In genomic region chr6:110590821-110591351, GRCh38 we compare ENCODE assay signal across 13 cellular contexts.
A peak's percentile ranks its signal among the peaks of the same experiment; 100 is the strongest.
DNase-seq lines count a peak whose midpoint lies in the region; ATAC-seq, FAIRE-seq and TF ChIP-seq lines count a peak whose summit lies in the region.
"Had no signal": no experiment of that assay in that cellular context is flagged by ENCODE, and none has a peak within 500 bp of the region (broad histone marks: within the 10 kb centered on the region; RNA-seq: fewer than 3 reads in every experiment).

No MANE protein-coding gene starts in this region.

- intact Hi-C loops in upper lobe of right lung (cut with DNase I) = no loop called here

- no peaks in the 10 kb centered on the region for H3K27me3 Mint-ChIP-seq in T-helper 2 cell treated with Interferon-gamma antibody and Interleukin-4, amounts not matched to agents 5 μg/mL and 100 μg/mL, for 36 hours (ENCODE audit: low read depth)

- no peak for ATAC-seq in upper lobe of right lung
- no peak for ATAC-seq in GM21381 (IDR thresholded peaks at IDR 0.05; ENCODE audit: unreplicated experiment)
- ATAC-seq in HG03469 (IDR thresholded peaks at IDR 0.05; ENCODE audit: unreplicated experiment) = no peak
- ATAC-seq: CD8-positive, alpha-beta T cell; naive thymus-derived CD4-positive, alpha-beta T cell had no signal

- peaks cover 31% of the 10 kb centered on the region for H3K4me1 Mint-ChIP-seq in T-helper 2 cell treated with Interferon-gamma antibody and Interleukin-4, amounts not matched to agents 5 μg/mL and 100 μg/mL, for 36 hours (ENCODE audit: low read depth)

- no peak overlapping the region for H3K4me3 Mint-ChIP-seq in T-helper 2 cell treated with Interferon-gamma antibody and Interleukin-4, amounts not matched to agents 5 μg/mL and 100 μg/mL, for 36 hours
- H3K4me3 Mint-ChIP-seq: CD8-positive, alpha-beta T cell; naive thymus-derived CD4-positive, alpha-beta T cell had no signal

- H3K27ac ChIP-seq in upper lobe of right lung = no peak overlapping the region
- H3K27ac ChIP-seq: skin epidermis had no signal

- peak; percentile 64 for FAIRE-seq in GM19239 (lab: Jason Lieb, UNC)
- FAIRE-seq: RCC 7860 had no signal

- no peaks in the 10 kb centered on the region for H3K27me3 ChIP-seq in upper lobe of right lung

- no peaks in the 10 kb centered on the region for H3K9me3 ChIP-seq in upper lobe of right lung

- DNase-seq in EL (peak; percentile 50), GM19239 (ENCODE audit: insufficient read length, low spot score) (no peak), iris pigment epithelial cell (ENCODE audit: low read depth) (peak; percentile 69), upper lobe of right lung (no peak), NCI-H187 (lab: John Stamatoyannopoulos, UW) (no peak)
- DNase-seq in T-helper 2 cell treated with Interferon-gamma antibody and Interleukin-4, amounts not matched to agents 5 μg/mL and 100 μg/mL, for 36 hours (ENCODE audit: low spot score) = peak; percentile 83
- DNase-seq: CD8-positive, alpha-beta T cell; naive thymus-derived CD4-positive, alpha-beta T cell; NCI-H226 had no signal

- H3K27ac Mint-ChIP-seq in T-helper 2 cell treated with Interferon-gamma antibody and Interleukin-4, amounts not matched to agents 5 μg/mL and 100 μg/mL, for 36 hours = peak overlapping the region; percentile 61
- H3K27ac Mint-ChIP-seq: CD8-positive, alpha-beta T cell had no signal

- no peak for TF ChIP-seq CTCF in upper lobe of right lung (IDR thresholded peaks at IDR 0.05)

- H3K36me3 Mint-ChIP-seq in T-helper 2 cell treated with Interferon-gamma antibody and Interleukin-4, amounts not matched to agents 5 μg/mL and 100 μg/mL, for 36 hours (ENCODE audit: low read depth) = peaks cover 6% of the 10 kb centered on the region
- H3K36me3 Mint-ChIP-seq: CD8-positive, alpha-beta T cell had no signal

- H3K9me3 Mint-ChIP-seq in T-helper 2 cell treated with Interferon-gamma antibody and Interleukin-4, amounts not matched to agents 5 μg/mL and 100 μg/mL, for 36 hours = peaks cover 13% of the 10 kb centered on the region
- H3K9me3 Mint-ChIP-seq: CD8-positive, alpha-beta T cell had no signal

- H3K36me3 ChIP-seq in upper lobe of right lung = no peaks in the 10 kb centered on the region

- no peak overlapping the region for H3K4me3 ChIP-seq in upper lobe of right lung
- H3K4me3 ChIP-seq: skin epidermis had no signal

- H3K4me1 ChIP-seq in upper lobe of right lung = no peaks in the 10 kb centered on the region

Comparison
In these comparisons a context has a peak if more than half of its experiments do, and no peak if none do; other contexts are left out.
1. DNase-seq: peak in EL (single experiment), T-helper 2 cell treated with Interferon-gamma antibody and Interleukin-4, amounts not matched to agents 5 μg/mL and 100 μg/mL, for 36 hours (single experiment) and iris pigment epithelial cell (single experiment); none in GM19239 (single experiment), upper lobe of right lung (single experiment) and NCI-H187 (0 of 2).